In genomic region chr18:36081118-36081517, GRCh38 we compare ENCODE assay signal across 2 cellular contexts. TPM values are rescaled to one million over a fixed set of nuclear protein-coding genes. Genes with fewer than 3 reads are reported as not detected.
A peak's percentile ranks its signal among the peaks of the same experiment; 100 is the strongest.
DNase-seq lines count a peak whose midpoint lies in the region; ATAC-seq, FAIRE-seq and TF ChIP-seq lines count a peak whose summit lies in the region.
"Not testable (repeated sequence)": the region's sequence is repeated elsewhere in the genome, so short reads cannot be mapped to it uniquely, and the experiment has no call there.

No MANE protein-coding gene starts in this region.

- TF ChIP-seq POLR2A in K562 (conservative IDR thresholded peaks at IDR 0.05) = not testable (repeated sequence)

- H3K4me3 ChIP-seq in HEK293 (ENCODE audit: low read depth, low read length); K562: not testable (repeated sequence)

- not testable (repeated sequence) for TF ChIP-seq CTCF in HEK293 (tag by site-specific recombination; IDR thresholded peaks at IDR 0.05); K562 (IDR thresholded peaks at IDR 0.05 in 2 of 3, conservative IDR thresholded peaks at IDR 0.05 in 1 of 3; ENCODE audit: insufficient read depth in 2 of 3, low read depth in 1 of 3, low read length in 3 of 3)

- not testable (repeated sequence) for H3K9me3 ChIP-seq in HEK293 (ENCODE audit: control insufficient read depth, insufficient read depth, low read depth, low read length); K562 (replicated peaks; ENCODE audit: control insufficient read depth, insufficient read depth, low read depth, low read length)

- in situ Hi-C loops in K562 (cut with MboI) = loop anchor here (10.0 kb wide), 1 partner anchor 494 kb away; no protein-coding TSS in a partner anchor

- H3K4me1 ChIP-seq in HEK293 (ENCODE audit: control insufficient read depth, insufficient read depth, low read length); K562 (replicated peaks in 1 of 2; ENCODE audit: control insufficient read depth in 2 of 2, insufficient read depth in 2 of 2, low read length in 2 of 2): not testable (repeated sequence)

- FAIRE-seq in K562 (lab: Jason Lieb, UNC) = not testable (repeated sequence)

- H3K9ac ChIP-seq in K562 (ENCODE audit: insufficient read depth in 1 of 2, low read depth in 2 of 2, low read length in 2 of 2) = not testable (repeated sequence)

- H3K4me2 ChIP-seq in K562 (ENCODE audit: insufficient read depth, low read length) = not testable (repeated sequence)

- DNase-seq in K562 (ENCODE audit: extremely low read depth in 1 of 4, low spot score in 3 of 4) = not testable (repeated sequence)

- H3K27ac ChIP-seq in HEK293 (ENCODE audit: extremely low read depth, low read depth, low read length); K562 (ENCODE audit: extremely low read depth, low read depth, low read length): not testable (repeated sequence)

- not testable (repeated sequence) for H2AFZ ChIP-seq in K562 (ENCODE audit: low read depth, low read length)

- TF ChIP-seq RAD21 in K562 (CRISPR knock-in tag; conservative IDR thresholded peaks at IDR 0.05 in 1 of 2, IDR thresholded peaks at IDR 0.05 in 1 of 2) = not testable (repeated sequence)

- 47% methylated on average over 2 of the region's 2 CpGs for WGBS in K562 (ENCODE audit: insufficient coverage, low coverage, missing lambda C conversion rate)

- not testable (repeated sequence) for H3K79me2 ChIP-seq in K562 (ENCODE audit: control insufficient read depth, insufficient read depth, low read length)

- not testable (repeated sequence) for H3K36me3 ChIP-seq in HEK293 (ENCODE audit: control insufficient read depth in 2 of 2, insufficient read depth in 1 of 2, low read length in 2 of 2); K562 (ENCODE audit: control insufficient read depth, insufficient read depth, low read length)

- H3K9me1 ChIP-seq in K562 (ENCODE audit: control insufficient read depth, insufficient read depth, low read length) = not testable (repeated sequence)

- CTCF ChIA-PET in HEK293 (lab: Yijun Ruan, JAX) = interaction anchor here (0.7 to 1.5 kb wide), 3 partner anchors 14 to 204 kb away, joined by 3 read pairs; no protein-coding TSS in a partner anchor
- CTCF ChIA-PET in K562 (lab: Yijun Ruan, JAX; ENCODE audit: low intra/inter-chr PET ratio) = not testable (repeated sequence)

- POLR2A ChIA-PET in HEK293 (lab: Yijun Ruan, JAX) = not testable (repeated sequence)
- POLR2A ChIA-PET in K562 (lab: Yijun Ruan, JAX) = interaction anchor here (0.8 to 2.6 kb wide), 2 partner anchors 11 to 14 kb away, joined by 3 to 8 read pairs; no protein-coding TSS in a partner anchor

- H4K20me1 ChIP-seq in K562 (replicated peaks; ENCODE audit: control insufficient read depth, insufficient read depth, low read length) = not testable (repeated sequence)

- intact Hi-C loops in K562 (cut with micrococcal nuclease) = not testable (repeated sequence)

- not testable (repeated sequence) for ATAC-seq in K562

- peaks cover 2 to 17% of the 10 kb centered on the region in 2 experiments; a peak in 4 of 5 replicates for H3K27me3 ChIP-seq in K562 (ENCODE audit: control insufficient read depth in 2 of 2, insufficient read depth in 2 of 2, low read length in 2 of 2)

- not testable (repeated sequence) for TF ChIP-seq EP300 in K562 (IDR thresholded peaks at IDR 0.05; ENCODE audit: low read length)

- not testable (repeated sequence) for BruUV-seq in K562 (replicated peaks; lab: Mats Ljungman, UMichigan)

TF ChIP-seq in HEK293, 187 proteins besides CTCF, POLR2A, EP300 and RAD21:
- peak; percentile 91 for TF ChIP-seq SETDB1 (IDR thresholded peaks at IDR 0.05; ENCODE audit: insufficient read length, low read length)

TF ChIP-seq in K562, 482 proteins besides CTCF, POLR2A, EP300 and RAD21:
- TF ChIP-seq TRIM28 (IDR thresholded peaks at IDR 0.05) = 0 out of 2 replicates have a peak, but pooled peaks have one; percentile 29

RNA-seq across cellular contexts. Expression of gene RPRD1A, which starts 13.8 kb away (rescaled TPM):
- total RNA-seq in K562 (2011; cell fraction: chromatin; rRNA removed; ENCODE audit: low replicate concordance) = 113 and 316 TPM in 2 replicates
- total RNA-seq in K562 (2011; cell fraction: nucleolus; rRNA removed) = 99.9 and 122 TPM in 2 replicates
- total RNA-seq in K562 (2011; cell fraction: nucleoplasm; rRNA removed) = 188 and 269 TPM in 2 replicates
- total RNA-seq in K562 (2014; rRNA removed) = 61.1 and 63.8 TPM in 2 replicates
- 69.3 and 74.5 TPM in 2 replicates for total RNA-seq in K562 (2014; rRNA removed; fragmentation: Illumina TruSeq; extraction: Trizol)
- 55.9 and 56.2 TPM in 2 replicates for total RNA-seq in K562 (2015; rRNA removed; fragmentation: Illumina TruSeq; extraction: Trizol)
- 65.0 and 66.0 TPM in 2 replicates for total RNA-seq in K562 (2021)
- polyA plus RNA-seq in K562 (2011; rRNA removed) = 121 and 127 TPM in 2 replicates
- polyA plus RNA-seq in K562 (2011; cell fraction: cytosol; rRNA removed) = 16.1 and 37.4 TPM in 2 replicates
- polyA plus RNA-seq in K562 (2011; cell fraction: nucleus; rRNA removed) = 313 and 349 TPM in 2 replicates
- polyA plus RNA-seq in K562 (2012) = 55.8 and 60.0 TPM in 2 replicates
- 60.8 and 67.7 TPM in 2 replicates for polyA plus RNA-seq in K562 (2014; fragmentation: Illumina TruSeq; extraction: Trizol)
- 10 to 100 TPM; 30.2 to 36.7 TPM for polyA plus RNA-seq in K562 (2014; fragmentation: Nextera tagmentation; extraction: Ambion mirVana)
- 130 and 142 TPM in 2 replicates for polyA plus RNA-seq in K562 (2014; rRNA removed)
- 58.1 and 85.0 TPM in 2 replicates for polyA minus RNA-seq in K562 (2011; rRNA and poly(A)+ RNA removed)
- 22.3 and 29.2 TPM in 2 replicates for polyA minus RNA-seq in K562 (2011; cell fraction: cytosol; rRNA and poly(A)+ RNA removed)
- 128 and 197 TPM in 2 replicates for polyA minus RNA-seq in K562 (2011; cell fraction: nucleus; rRNA and poly(A)+ RNA removed)

RNA-seq across cellular contexts. Expression of gene SLC39A6, which starts 48.0 kb away (rescaled TPM):
- total RNA-seq in K562 (2011; cell fraction: chromatin; rRNA removed; ENCODE audit: low replicate concordance) = 16.4 and 23.0 TPM in 2 replicates
- 16.7 and 19.2 TPM in 2 replicates for total RNA-seq in K562 (2011; cell fraction: nucleolus; rRNA removed)
- 18.1 and 19.9 TPM in 2 replicates for total RNA-seq in K562 (2011; cell fraction: nucleoplasm; rRNA removed)
- total RNA-seq in K562 (2014; rRNA removed) (17.4 and 21.1 TPM in 2 replicates), K562 (2014; rRNA removed; fragmentation: Illumina TruSeq; extraction: Trizol) (19.9 and 20.9 TPM in 2 replicates), K562 (2015; rRNA removed; fragmentation: Illumina TruSeq; extraction: Trizol) (19.0 and 20.6 TPM in 2 replicates), K562 (2021) (13.2 and 14.0 TPM in 2 replicates)
- polyA plus RNA-seq in K562 (2011; rRNA removed) (16.7 and 17.8 TPM in 2 replicates), K562 (2014; fragmentation: Illumina TruSeq; extraction: Trizol) (22.1 and 23.8 TPM in 2 replicates), K562 (2014; fragmentation: Nextera tagmentation; extraction: Ambion mirVana) (1 to 10 TPM; 5.6 to 6.6 TPM), K562 (2014; rRNA removed) (13.2 and 13.8 TPM in 2 replicates)
- 11.3 and 13.7 TPM in 2 replicates for polyA plus RNA-seq in K562 (2011; cell fraction: cytosol; rRNA removed)
- polyA plus RNA-seq in K562 (2011; cell fraction: nucleus; rRNA removed) = 14.2 and 16.8 TPM in 2 replicates
- 8.7 and 10.7 TPM in 2 replicates for polyA plus RNA-seq in K562 (2012)
- 26.3 and 34.2 TPM in 2 replicates for polyA minus RNA-seq in K562 (2011; rRNA and poly(A)+ RNA removed)
- 5.0 and 5.6 TPM in 2 replicates for polyA minus RNA-seq in K562 (2011; cell fraction: cytosol; rRNA and poly(A)+ RNA removed)
- 7.3 and 11.8 TPM in 2 replicates for polyA minus RNA-seq in K562 (2011; cell fraction: nucleus; rRNA and poly(A)+ RNA removed)

RNA-seq across cellular contexts. Expression of gene ELP2, which starts 48.6 kb away (rescaled TPM):
- 409 and 679 TPM in 2 replicates for total RNA-seq in K562 (2011; cell fraction: chromatin; rRNA removed; ENCODE audit: low replicate concordance)
- 246 and 294 TPM in 2 replicates for total RNA-seq in K562 (2011; cell fraction: nucleolus; rRNA removed)
- 383 and 472 TPM in 2 replicates for total RNA-seq in K562 (2011; cell fraction: nucleoplasm; rRNA removed)
- total RNA-seq in K562 (2014; rRNA removed) = 156 and 158 TPM in 2 replicates
- total RNA-seq in K562 (2014; rRNA removed; fragmentation: Illumina TruSeq; extraction: Trizol) = 123 and 139 TPM in 2 replicates
- total RNA-seq in K562 (2015; rRNA removed; fragmentation: Illumina TruSeq; extraction: Trizol) = 72.8 and 76.8 TPM in 2 replicates
- total RNA-seq in K562 (2021) = 140 and 148 TPM in 2 replicates
- 188 and 192 TPM in 2 replicates for polyA plus RNA-seq in K562 (2011; rRNA removed)
- 42.9 and 93.6 TPM in 2 replicates for polyA plus RNA-seq in K562 (2011; cell fraction: cytosol; rRNA removed)
- polyA plus RNA-seq in K562 (2011; cell fraction: nucleus; rRNA removed) = 181 and 221 TPM in 2 replicates
- 133 and 141 TPM in 2 replicates for polyA plus RNA-seq in K562 (2012)
- polyA plus RNA-seq in K562 (2014; fragmentation: Illumina TruSeq; extraction: Trizol) = 87.4 and 96.0 TPM in 2 replicates
- polyA plus RNA-seq in K562 (2014; fragmentation: Nextera tagmentation; extraction: Ambion mirVana) = 100 to 1,000 TPM; 146 to 172 TPM
- 84.0 and 94.8 TPM in 2 replicates for polyA plus RNA-seq in K562 (2014; rRNA removed)
- 262 and 352 TPM in 2 replicates for polyA minus RNA-seq in K562 (2011; rRNA and poly(A)+ RNA removed)
- 73.4 and 77.3 TPM in 2 replicates for polyA minus RNA-seq in K562 (2011; cell fraction: cytosol; rRNA and poly(A)+ RNA removed)
- polyA minus RNA-seq in K562 (2011; cell fraction: nucleus; rRNA and poly(A)+ RNA removed) = 158 and 260 TPM in 2 replicates
